ENCODE assay signal across 1 cellular context in the genomic region with DNA sequence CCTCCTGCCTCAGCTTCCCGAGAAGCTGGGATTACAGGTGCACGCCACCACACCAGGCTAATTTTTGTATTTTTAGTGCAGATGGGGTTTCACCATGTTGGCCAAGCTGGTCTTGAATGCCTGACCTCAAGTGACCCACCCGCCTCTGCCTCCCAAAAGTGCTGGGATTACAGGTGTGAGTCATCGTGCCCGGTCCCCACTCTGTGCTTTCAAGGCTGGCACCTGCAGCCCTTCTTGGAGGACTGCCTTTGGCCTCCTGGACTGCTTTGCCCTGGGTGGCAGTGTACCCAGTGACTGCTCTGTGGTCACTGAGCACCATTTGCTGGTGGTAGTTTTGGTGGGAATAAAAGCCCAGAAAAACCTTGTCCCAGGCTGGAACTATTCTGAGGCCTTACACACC.
TF ChIP-seq lines count a peak whose summit lies in the region.

No MANE protein-coding gene starts in this region.

TF ChIP-seq in HepG2, 621 proteins besides CTCF, POLR2A, EP300 and RAD21:
- TF ChIP-seq ZNF703 (CRISPR knock-in tag; IDR thresholded peaks at IDR 0.05; ENCODE audit: borderline replicate concordance) (no peak), ZKSCAN1 (IDR thresholded peaks at IDR 0.05; ENCODE audit: low read length) (no peak), MEIS1 (CRISPR knock-in tag; IDR thresholded peaks at IDR 0.05; ENCODE audit: borderline replicate concordance) (no peak), NFYC (CRISPR knock-in tag; IDR thresholded peaks at IDR 0.05) (no peak), ZNF605 (CRISPR knock-in tag; IDR thresholded peaks at IDR 0.05) (no peak), TBP (CRISPR knock-in tag; IDR thresholded peaks at IDR 0.05) (no peak), MYC (CRISPR knock-in tag; IDR thresholded peaks at IDR 0.05; ENCODE audit: borderline replicate concordance) (0 out of 2 replicates have a peak, but pooled peaks have one; percentile 9)
- TF ChIP-seq, protein P1, sequence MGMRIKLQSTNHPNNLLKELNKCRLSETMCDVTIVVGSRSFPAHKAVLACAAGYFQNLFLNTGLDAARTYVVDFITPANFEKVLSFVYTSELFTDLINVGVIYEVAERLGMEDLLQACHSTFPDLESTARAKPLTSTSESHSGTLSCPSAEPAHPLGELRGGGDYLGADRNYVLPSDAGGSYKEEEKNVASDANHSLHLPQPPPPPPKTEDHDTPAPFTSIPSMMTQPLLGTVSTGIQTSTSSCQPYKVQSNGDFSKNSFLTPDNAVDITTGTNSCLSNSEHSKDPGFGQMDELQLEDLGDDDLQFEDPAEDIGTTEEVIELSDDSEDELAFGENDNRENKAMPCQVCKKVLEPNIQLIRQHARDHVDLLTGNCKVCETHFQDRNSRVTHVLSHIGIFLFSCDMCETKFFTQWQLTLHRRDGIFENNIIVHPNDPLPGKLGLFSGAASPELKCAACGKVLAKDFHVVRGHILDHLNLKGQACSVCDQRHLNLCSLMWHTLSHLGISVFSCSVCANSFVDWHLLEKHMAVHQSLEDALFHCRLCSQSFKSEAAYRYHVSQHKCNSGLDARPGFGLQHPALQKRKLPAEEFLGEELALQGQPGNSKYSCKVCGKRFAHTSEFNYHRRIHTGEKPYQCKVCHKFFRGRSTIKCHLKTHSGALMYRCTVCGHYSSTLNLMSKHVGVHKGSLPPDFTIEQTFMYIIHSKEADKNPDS (CRISPR knock-in tag; IDR thresholded peaks at IDR 0.05) = no peak
- TF ChIP-seq, protein P2, sequence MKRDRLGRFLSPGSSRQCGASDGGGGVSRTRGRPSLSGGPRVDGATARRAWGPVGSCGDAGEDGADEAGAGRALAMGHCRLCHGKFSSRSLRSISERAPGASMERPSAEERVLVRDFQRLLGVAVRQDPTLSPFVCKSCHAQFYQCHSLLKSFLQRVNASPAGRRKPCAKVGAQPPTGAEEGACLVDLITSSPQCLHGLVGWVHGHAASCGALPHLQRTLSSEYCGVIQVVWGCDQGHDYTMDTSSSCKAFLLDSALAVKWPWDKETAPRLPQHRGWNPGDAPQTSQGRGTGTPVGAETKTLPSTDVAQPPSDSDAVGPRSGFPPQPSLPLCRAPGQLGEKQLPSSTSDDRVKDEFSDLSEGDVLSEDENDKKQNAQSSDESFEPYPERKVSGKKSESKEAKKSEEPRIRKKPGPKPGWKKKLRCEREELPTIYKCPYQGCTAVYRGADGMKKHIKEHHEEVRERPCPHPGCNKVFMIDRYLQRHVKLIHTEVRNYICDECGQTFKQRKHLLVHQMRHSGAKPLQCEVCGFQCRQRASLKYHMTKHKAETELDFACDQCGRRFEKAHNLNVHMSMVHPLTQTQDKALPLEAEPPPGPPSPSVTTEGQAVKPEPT (CRISPR knock-in tag; IDR thresholded peaks at IDR 0.05; ENCODE audit: low read depth) = no peak
- TF ChIP-seq, protein P3, sequence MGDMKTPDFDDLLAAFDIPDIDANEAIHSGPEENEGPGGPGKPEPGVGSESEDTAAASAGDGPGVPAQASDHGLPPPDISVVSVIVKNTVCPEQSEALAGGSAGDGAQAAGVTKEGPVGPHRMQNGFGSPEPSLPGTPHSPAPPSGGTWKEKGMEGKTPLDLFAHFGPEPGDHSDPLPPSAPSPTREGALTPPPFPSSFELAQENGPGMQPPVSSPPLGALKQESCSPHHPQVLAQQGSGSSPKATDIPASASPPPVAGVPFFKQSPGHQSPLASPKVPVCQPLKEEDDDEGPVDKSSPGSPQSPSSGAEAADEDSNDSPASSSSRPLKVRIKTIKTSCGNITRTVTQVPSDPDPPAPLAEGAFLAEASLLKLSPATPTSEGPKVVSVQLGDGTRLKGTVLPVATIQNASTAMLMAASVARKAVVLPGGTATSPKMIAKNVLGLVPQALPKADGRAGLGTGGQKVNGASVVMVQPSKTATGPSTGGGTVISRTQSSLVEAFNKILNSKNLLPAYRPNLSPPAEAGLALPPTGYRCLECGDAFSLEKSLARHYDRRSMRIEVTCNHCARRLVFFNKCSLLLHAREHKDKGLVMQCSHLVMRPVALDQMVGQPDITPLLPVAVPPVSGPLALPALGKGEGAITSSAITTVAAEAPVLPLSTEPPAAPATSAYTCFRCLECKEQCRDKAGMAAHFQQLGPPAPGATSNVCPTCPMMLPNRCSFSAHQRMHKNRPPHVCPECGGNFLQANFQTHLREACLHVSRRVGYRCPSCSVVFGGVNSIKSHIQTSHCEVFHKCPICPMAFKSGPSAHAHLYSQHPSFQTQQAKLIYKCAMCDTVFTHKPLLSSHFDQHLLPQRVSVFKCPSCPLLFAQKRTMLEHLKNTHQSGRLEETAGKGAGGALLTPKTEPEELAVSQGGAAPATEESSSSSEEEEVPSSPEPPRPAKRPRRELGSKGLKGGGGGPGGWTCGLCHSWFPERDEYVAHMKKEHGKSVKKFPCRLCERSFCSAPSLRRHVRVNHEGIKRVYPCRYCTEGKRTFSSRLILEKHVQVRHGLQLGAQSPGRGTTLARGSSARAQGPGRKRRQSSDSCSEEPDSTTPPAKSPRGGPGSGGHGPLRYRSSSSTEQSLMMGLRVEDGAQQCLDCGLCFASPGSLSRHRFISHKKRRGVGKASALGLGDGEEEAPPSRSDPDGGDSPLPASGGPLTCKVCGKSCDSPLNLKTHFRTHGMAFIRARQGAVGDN (CRISPR knock-in tag; IDR thresholded peaks at IDR 0.05) = peak; percentile 20; the same call in 1 of the 2 replicates
